In the genomic region with DNA sequence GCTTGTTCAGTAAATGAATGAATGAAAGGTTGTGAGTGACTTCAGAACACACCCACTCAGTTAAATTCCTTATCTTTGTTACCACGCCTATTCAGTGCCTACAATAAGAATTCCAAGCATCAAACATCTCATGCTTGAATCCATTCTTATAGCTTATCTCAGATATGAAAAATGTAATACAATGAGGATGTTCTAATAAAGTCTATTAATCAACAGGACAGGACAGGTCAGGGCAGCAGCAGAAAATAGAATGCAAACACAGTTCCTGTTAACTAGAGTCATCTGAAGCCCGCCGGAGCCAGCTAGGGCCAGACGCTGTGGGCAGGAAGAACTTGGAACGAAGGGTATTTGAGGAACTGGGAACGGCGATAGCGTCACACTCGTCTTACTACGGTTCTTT, we compare ENCODE assay signal across 13 cellular contexts. TPM values are rescaled to one million over a fixed set of nuclear protein-coding genes. Genes with fewer than 3 reads are reported as not detected.
DNase-seq lines count a peak whose midpoint lies in the region; ATAC-seq and TF ChIP-seq lines count a peak whose summit lies in the region.
"Had no signal": no experiment of that assay in that cellular context is flagged by ENCODE, and none has a peak within 500 bp of the region (broad histone marks: within the 10 kb centered on the region; RNA-seq: fewer than 3 reads in every experiment).

No MANE protein-coding gene starts in this region.

- intact Hi-C loops in activated B cell treated with CpG ODN at 0.5 μM for 24 hours (cut with micrococcal nuclease), result no loop called here
- intact Hi-C loops in right cardiac atrium (cut with DNase I), result no loop called here
- intact Hi-C loops in OCI-LY7 (cut with micrococcal nuclease; ENCODE audit: unreplicated experiment), result no loop called here

- H3K4me1 ChIP-seq in right cardiac atrium (ENCODE audit: control insufficient read depth, insufficient read depth, low read length) (no peaks in the 10 kb centered on the region), OCI-LY7 (ENCODE audit: insufficient read depth, low read length, poor library complexity, severe bottlenecking) (no peaks in the 10 kb centered on the region)

- H3K27ac ChIP-seq in right cardiac atrium (ENCODE audit: low read length) (no peak overlapping the region), coronary artery (no peak overlapping the region), OCI-LY7 (ENCODE audit: low read depth, low read length, poor library complexity, severe bottlenecking) (no peak overlapping the region)
- H3K27ac ChIP-seq: BLaER1 treated with 17β-estradiol and CSF1 and Interleukin-3, amounts not matched to agents 10 nM and 100 nM; neutrophil had no signal

- H3K4me3 Mint-ChIP-seq in activated B cell treated with CpG ODN at 0.5 μM for 24 hours, result no peak overlapping the region
- H3K4me3 Mint-ChIP-seq: central memory CD8-positive, alpha-beta T cell had no signal

- POLR2A ChIA-PET in activated B cell treated with CpG ODN at 0.5 μM for 24 hours (lab: Charles Lee) (no interaction called here), OCI-LY7 (lab: Charles Lee) (interaction anchor here (0.9 kb wide), 1 partner anchor 11 kb away, joined by 5 read pairs; no protein-coding TSS in a partner anchor)

- no peaks in the 10 kb centered on the region for H3K27me3 ChIP-seq in right cardiac atrium (ENCODE audit: control insufficient read depth, insufficient read depth)
- H3K27me3 ChIP-seq: BLaER1 treated with 17β-estradiol and CSF1 and Interleukin-3, amounts not matched to agents 10 nM and 100 nM; neutrophil had no signal

- H3K9me2 ChIP-seq in OCI-LY7 (ENCODE audit: insufficient read depth, low read length), result no peaks in the 10 kb centered on the region

- 33% methylated on average over 10 of the region's 10 CpGs for WGBS in right cardiac atrium

- H3K36me3 Mint-ChIP-seq in activated B cell treated with CpG ODN at 0.5 μM for 24 hours (ENCODE audit: low read depth), result peaks cover 97% of the 10 kb centered on the region

- no peaks in the 10 kb centered on the region for H3K79me2 ChIP-seq in OCI-LY7 (ENCODE audit: insufficient read depth, low read depth, low read length)

- H3K9me3 Mint-ChIP-seq in activated B cell treated with CpG ODN at 0.5 μM for 24 hours, result no peaks in the 10 kb centered on the region
- H3K9me3 Mint-ChIP-seq: central memory CD8-positive, alpha-beta T cell had no signal

- no peak overlapping the region for H2AFZ ChIP-seq in OCI-LY7 (ENCODE audit: low read length)

- no peak for ATAC-seq in activated B cell treated with CpG ODN at 0.5 μM for 24 hours (ENCODE audit: low read depth)
- peak; percentile 36 to 60 for ATAC-seq in right cardiac atrium
- ATAC-seq in HG02798 (IDR thresholded peaks at IDR 0.05; ENCODE audit: poor library complexity, unreplicated experiment), result no peak
- ATAC-seq in GM19467 (IDR thresholded peaks at IDR 0.05; ENCODE audit: unreplicated experiment), result no peak

- H4K20me1 ChIP-seq in OCI-LY7 (ENCODE audit: insufficient read depth, low read length), result no peaks in the 10 kb centered on the region
- H4K20me1 ChIP-seq: BLaER1 treated with 17β-estradiol and CSF1 and Interleukin-3, amounts not matched to agents 10 nM and 100 nM had no signal

- H3K4me3 ChIP-seq in right cardiac atrium (ENCODE audit: low read length), result no peak overlapping the region
- no peak overlapping the region for H3K4me3 ChIP-seq in coronary artery
- no peak overlapping the region for H3K4me3 ChIP-seq in OCI-LY7 (ENCODE audit: low read depth, low read length, poor library complexity, severe bottlenecking)
- H3K4me3 ChIP-seq: BLaER1 treated with 17β-estradiol and CSF1 and Interleukin-3, amounts not matched to agents 10 nM and 100 nM had no signal

- H3K4me2 ChIP-seq in OCI-LY7 (ENCODE audit: low read length), result no peak overlapping the region

- H3K9me3 ChIP-seq in right cardiac atrium (ENCODE audit: control insufficient read depth, low read length) (no peaks in the 10 kb centered on the region), OCI-LY7 (ENCODE audit: low read length) (no peaks in the 10 kb centered on the region)
- H3K9me3 ChIP-seq: BLaER1 treated with 17β-estradiol and CSF1 and Interleukin-3, amounts not matched to agents 10 nM and 100 nM; neutrophil had no signal

- H3K4me1 Mint-ChIP-seq in activated B cell treated with CpG ODN at 0.5 μM for 24 hours, result no peaks in the 10 kb centered on the region
- H3K4me1 Mint-ChIP-seq: central memory CD8-positive, alpha-beta T cell had no signal

- H3K27ac Mint-ChIP-seq in activated B cell treated with CpG ODN at 0.5 μM for 24 hours, result peak overlapping the region; percentile 2

- BruUV-seq in OCI-LY7 (replicated peaks; lab: Mats Ljungman, UMichigan), result no TSS peak

- TF ChIP-seq CTCF in activated B cell treated with CpG ODN at 0.5 μM for 24 hours (IDR thresholded peaks at IDR 0.05), result no peak
- TF ChIP-seq CTCF in coronary artery (IDR thresholded peaks at IDR 0.05), result no peak
- TF ChIP-seq CTCF in OCI-LY7 (conservative IDR thresholded peaks at IDR 0.05; ENCODE audit: low read length), result no peak

- peaks cover 98% of the 10 kb centered on the region for H3K36me3 ChIP-seq in OCI-LY7 (ENCODE audit: insufficient read depth, low read length)

- CTCF ChIA-PET in activated B cell treated with CpG ODN at 0.5 μM for 24 hours (lab: Charles Lee), result no interaction called here
- CTCF ChIA-PET in OCI-LY7 (lab: Charles Lee; ENCODE audit: unreplicated experiment), result no interaction called here

- no peaks in the 10 kb centered on the region for H3K27me3 Mint-ChIP-seq in activated B cell treated with CpG ODN at 0.5 μM for 24 hours
- H3K27me3 Mint-ChIP-seq: central memory CD8-positive, alpha-beta T cell had no signal

- peak; percentile 43 for DNase-seq in ELR (ENCODE audit: low read depth)
- DNase-seq in activated B cell treated with CpG ODN at 0.5 μM for 24 hours, result no peak
- DNase-seq in right cardiac atrium, result peak; percentile 37 to 66 (median 64)
- DNase-seq in pulmonary artery endothelial cell (ENCODE audit: low read depth, low spot score), result peak; percentile 67
- no peak for DNase-seq in coronary artery (ENCODE audit: low spot score)
- no peak for DNase-seq in OCI-LY7 (ENCODE audit: low spot score)
- DNase-seq: Karpas-422, NCI-H510A had no signal

RNA-seq across cellular contexts. Expression of gene SEL1L3, which starts 48.5 kb away (rescaled TPM):
- total RNA-seq in activated B cell treated with CpG ODN at 0.5 μM for 24 hours, result 102 and 113 TPM in 2 replicates
- 1 to 10 TPM; 2.6 to 3.1 (median 2.8) TPM for total RNA-seq in right cardiac atrium
- polyA plus RNA-seq in right cardiac atrium, result 1.7 TPM
- total RNA-seq in pulmonary artery endothelial cell, result 121 and 217 TPM in 2 replicates
- 173 and 180 TPM in 2 replicates for total RNA-seq in OCI-LY7 (2014; rRNA removed; shearing (Covaris generic))
- 301 and 313 TPM in 2 replicates for total RNA-seq in OCI-LY7 (2022)

Comparison
In these comparisons a context has a peak if more than half of its experiments do, and no peak if none do; other contexts are left out.
1. DNase-seq: peak in ELR (single experiment), right cardiac atrium (3 of 3) and pulmonary artery endothelial cell (single experiment); none in activated B cell treated with CpG ODN at 0.5 μM for 24 hours (single experiment), coronary artery (single experiment) and OCI-LY7 (single experiment).
2. ATAC-seq: peak in right cardiac atrium (2 of 2); none in activated B cell treated with CpG ODN at 0.5 μM for 24 hours (single experiment), HG02798 (single experiment) and GM19467 (single experiment).
3. RNA of gene SEL1L3, which starts 48.5 kb away (total RNA-seq): 173 to 313 TPM in OCI-LY7, 121 to 217 TPM in pulmonary artery endothelial cell and 102 to 113 TPM in activated B cell treated with CpG ODN at 0.5 μM for 24 hours; 2.6 to 3.1 TPM in right cardiac atrium; every median in the first group is over 10 times any median in the second.